Comparison of ENCODE assay signal across 1 cellular context in genomic region chr6:149648148-149649145, GRCh38.
TF ChIP-seq lines count a peak whose summit lies in the region.

Gene KATNA1, minus strand, starts transcription at chr6:149648714. Its CDS starts 10,167 bp downstream, at chr6:149638547.

TF ChIP-seq in HepG2, 621 proteins besides CTCF, POLR2A, EP300 and RAD21 (continued from another document and continues in another):
- TF ChIP-seq ZHX1 (CRISPR knock-in tag; IDR thresholded peaks at IDR 0.05; ENCODE audit: low read depth) (peak; percentile 91), MAFG (CRISPR knock-in tag; IDR thresholded peaks at IDR 0.05) (no peak), ETV5 (CRISPR knock-in tag; IDR thresholded peaks at IDR 0.05; ENCODE audit: borderline replicate concordance) (peak; percentile 99), NR1H2 (CRISPR knock-in tag; IDR thresholded peaks at IDR 0.05; ENCODE audit: borderline replicate concordance, low read depth) (peak; percentile 97), UBTF (CRISPR knock-in tag; IDR thresholded peaks at IDR 0.05) (peak; percentile 95), FOXJ3 (CRISPR knock-in tag; IDR thresholded peaks at IDR 0.05; ENCODE audit: borderline replicate concordance) (peak; percentile 78), SAFB2 (CRISPR knock-in tag; IDR thresholded peaks at IDR 0.05; ENCODE audit: borderline replicate concordance, low read depth) (peak; percentile 97; the same call in 1 of the 2 replicates), MTA3 (CRISPR knock-in tag; IDR thresholded peaks at IDR 0.05) (no peak), ZFX (CRISPR knock-in tag; IDR thresholded peaks at IDR 0.05; ENCODE audit: low read depth) (peak; percentile 96), RELA (CRISPR knock-in tag; IDR thresholded peaks at IDR 0.05) (peak; percentile 89; the same call in 1 of the 2 replicates), ZFP62 (CRISPR knock-in tag; IDR thresholded peaks at IDR 0.05) (peak; percentile 80; the same call in 1 of the 2 replicates), ATF2 (CRISPR knock-in tag; IDR thresholded peaks at IDR 0.05) (peak; percentile 93), IRF2 (CRISPR knock-in tag; IDR thresholded peaks at IDR 0.05) (peak; percentile 96), ZBTB8A (CRISPR knock-in tag; IDR thresholded peaks at IDR 0.05; ENCODE audit: borderline replicate concordance, low read depth) (peak; percentile 97; the same call in 1 of the 2 replicates), PCBP1 (IDR thresholded peaks at IDR 0.05; ENCODE audit: borderline replicate concordance, low read depth, low read length) (0 out of 2 replicates have a peak, but pooled peaks have one; percentile 68), KLF15 (CRISPR knock-in tag; IDR thresholded peaks at IDR 0.05; ENCODE audit: borderline replicate concordance) (peak; percentile 97), ZNF224 (CRISPR knock-in tag; IDR thresholded peaks at IDR 0.05) (peak; percentile 100), ZNF180 (CRISPR knock-in tag; IDR thresholded peaks at IDR 0.05; ENCODE audit: borderline replicate concordance, low read depth) (peak; percentile 93; the same call in 1 of the 2 replicates), ZHX2 (IDR thresholded peaks at IDR 0.05; ENCODE audit: low read depth) (peak; percentile 76), ZHX2 (CRISPR knock-in tag; IDR thresholded peaks at IDR 0.05; ENCODE audit: borderline replicate concordance) (peak; percentile 98), TFAP4 (IDR thresholded peaks at IDR 0.05; ENCODE audit: borderline replicate concordance, low read depth) (0 out of 2 replicates have a peak, but pooled peaks have one; percentile 46), BCLAF1 (IDR thresholded peaks at IDR 0.05) (no peak), HES4 (CRISPR knock-in tag; IDR thresholded peaks at IDR 0.05; ENCODE audit: borderline replicate concordance) (peak; percentile 96), KDM3A (CRISPR knock-in tag; IDR thresholded peaks at IDR 0.05; ENCODE audit: low read depth) (peak; percentile 83; the same call in 1 of the 2 replicates), KLF12 (CRISPR knock-in tag; IDR thresholded peaks at IDR 0.05; ENCODE audit: borderline replicate concordance) (peak; percentile 100), ZNF501 (CRISPR knock-in tag; IDR thresholded peaks at IDR 0.05) (peak; percentile 99), MED8 (CRISPR knock-in tag; IDR thresholded peaks at IDR 0.05; ENCODE audit: insufficient replicate concordance) (peak; percentile 70), RBM39 (IDR thresholded peaks at IDR 0.05; ENCODE audit: low read depth, low read length, poor library complexity, severe bottlenecking) (peak; percentile 75), ZNF770 (CRISPR knock-in tag; IDR thresholded peaks at IDR 0.05) (peak; percentile 87), ISX (CRISPR knock-in tag; conservative IDR thresholded peaks at IDR 0.05) (peak; percentile 94), ELF4 (CRISPR knock-in tag; IDR thresholded peaks at IDR 0.05; ENCODE audit: borderline replicate concordance) (peak; percentile 97; the same call in 1 of the 2 replicates), STAT5B (CRISPR knock-in tag; IDR thresholded peaks at IDR 0.05) (peak; percentile 42; the same call in 1 of the 2 replicates), SIN3A (IDR thresholded peaks at IDR 0.05; ENCODE audit: borderline replicate concordance, low read depth, low read length) (peak; percentile 99), RFX5 (IDR thresholded peaks at IDR 0.05; ENCODE audit: low read depth, low read length) (no peak; the same call in 1 of the 2 replicates), ZBTB7A (CRISPR knock-in tag; IDR thresholded peaks at IDR 0.05) (peak; percentile 82), SP140L (CRISPR knock-in tag; IDR thresholded peaks at IDR 0.05; ENCODE audit: borderline replicate concordance) (no peak; the same call in 1 of the 2 replicates), ATAD3A (CRISPR knock-in tag; IDR thresholded peaks at IDR 0.05) (no peak), ZNF577 (CRISPR knock-in tag; IDR thresholded peaks at IDR 0.05; ENCODE audit: borderline replicate concordance, low read depth) (peak; percentile 89; the same call in 1 of the 2 replicates), THAP8 (CRISPR knock-in tag; IDR thresholded peaks at IDR 0.05; ENCODE audit: borderline replicate concordance) (peak; percentile 90; the same call in 1 of the 2 replicates), WIZ (CRISPR knock-in tag; IDR thresholded peaks at IDR 0.05) (peak; percentile 99; the same call in 1 of the 2 replicates), ZNF879 (CRISPR knock-in tag; IDR thresholded peaks at IDR 0.05) (peak; percentile 98), ZMAT5 (CRISPR knock-in tag; IDR thresholded peaks at IDR 0.05; ENCODE audit: borderline replicate concordance, low read depth) (no peak)
